24 cellular contexts compared by ENCODE assay signal in the genomic region with DNA sequence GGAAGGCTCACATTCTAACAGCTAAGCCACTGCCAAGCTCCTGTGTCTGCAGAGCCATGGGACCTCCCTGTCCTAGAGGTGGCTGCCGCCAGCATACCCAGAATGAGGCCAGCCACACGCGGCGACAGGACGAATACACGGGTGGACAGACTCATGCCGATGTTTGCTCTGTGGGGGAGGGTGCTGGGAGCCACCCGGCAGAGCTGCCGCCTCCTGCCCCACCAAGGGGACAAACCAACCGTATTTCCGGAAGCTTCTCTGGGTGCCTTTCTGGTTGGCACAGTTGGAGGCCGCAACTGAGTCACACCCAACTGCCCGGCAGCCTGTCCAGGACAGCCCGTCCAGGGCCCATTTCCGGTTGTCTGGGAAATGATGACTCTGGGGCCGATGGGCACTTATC. TPM values are rescaled to one million over a fixed set of nuclear protein-coding genes. Genes with fewer than 3 reads are reported as not detected.
"Had no signal": no experiment of that assay in that cellular context is flagged by ENCODE, and none has a peak within 500 bp of the region (broad histone marks: within the 10 kb centered on the region; RNA-seq: fewer than 3 reads in every experiment).

No MANE protein-coding gene starts in this region.

- H3K27me3 ChIP-seq: colonic mucosa, gastrocnemius medialis, sigmoid colon, stomach, thyroid gland, upper lobe of right lung had no signal

- H3K4me1 ChIP-seq: upper lobe of right lung had no signal

- ATAC-seq: activated CD8-positive, alpha-beta memory T cell treated with anti-CD3 and anti-CD28 coated beads, Interleukin-2, amount 10 ng/mL, durations not matched to agents 7 days and 5 days; activated CD8-positive, alpha-beta T cell treated with anti-CD3 and anti-CD28 coated beads for 36 hours; effector memory CD8-positive, alpha-beta T cell; gastrocnemius medialis; left lobe of liver; stimulated activated naive B cell treated with anti-CD40 and anti-IgM and Interleukin-4, amounts not matched to agents 10 μg/mL and 1 μg/mL and 100 μg/mL, for 72 hours; upper lobe of right lung had no signal

- H3K4me3 ChIP-seq: colonic mucosa, gastrocnemius medialis, lung, sigmoid colon, stomach, thyroid gland, upper lobe of right lung had no signal

- H3K27ac ChIP-seq: colonic mucosa, gastrocnemius medialis, neutrophil, sigmoid colon, stomach, thyroid gland, upper lobe of right lung had no signal

- DNase-seq: activated B cell treated with CpG ODN at 0.5 μM for 24 hours; activated CD4-positive, alpha-beta T cell treated with anti-CD3 and anti-CD28 coated beads, Interleukin-2, amount 50 U/mL, for 1 hour; activated CD8-positive, alpha-beta memory T cell treated with anti-CD3 and anti-CD28 coated beads, Interleukin-2, amount 10 ng/mL, durations not matched to agents 7 days and 5 days; activated CD8-positive, alpha-beta T cell treated with anti-CD3 and anti-CD28 coated beads for 36 hours; activated T-cell treated with anti-CD3 and anti-CD28 coated beads, Interleukin-2, amount 50 U/mL, for 48 hours; colonic mucosa; effector memory CD8-positive, alpha-beta T cell; erythroblast; gastrocnemius medialis; hypothalamus; immature natural killer cell; sigmoid colon; small intestine; stimulated activated CD4-positive, alpha-beta T cell treated with anti-CD3 and anti-CD28 coated beads, Interleukin-15, amount 100 ng/mL, for 24 hours; stimulated activated CD4-positive, alpha-beta T cell treated with anti-CD3 and anti-CD28 coated beads, Interleukin-2, amount 100 ng/mL, for 24 hours; stimulated activated naive B cell treated with anti-CD40 and anti-IgM and Interleukin-4, amounts not matched to agents 10 μg/mL and 1 μg/mL and 100 μg/mL, for 72 hours; stomach; T-helper 1 cell; thyroid gland; upper lobe of right lung had no signal

- H3K36me3 ChIP-seq: colonic mucosa, neutrophil, thyroid gland, upper lobe of right lung had no signal

- H3K9me3 ChIP-seq: colonic mucosa, gastrocnemius medialis, neutrophil, sigmoid colon, stomach, thyroid gland, upper lobe of right lung had no signal

RNA-seq across cellular contexts. Expression of gene C13orf46, which starts 20.3 kb away (rescaled TPM):
- total RNA-seq: bronchial epithelial cell had no signal
